1 cellular context compared by ENCODE assay signal in the genomic region with DNA sequence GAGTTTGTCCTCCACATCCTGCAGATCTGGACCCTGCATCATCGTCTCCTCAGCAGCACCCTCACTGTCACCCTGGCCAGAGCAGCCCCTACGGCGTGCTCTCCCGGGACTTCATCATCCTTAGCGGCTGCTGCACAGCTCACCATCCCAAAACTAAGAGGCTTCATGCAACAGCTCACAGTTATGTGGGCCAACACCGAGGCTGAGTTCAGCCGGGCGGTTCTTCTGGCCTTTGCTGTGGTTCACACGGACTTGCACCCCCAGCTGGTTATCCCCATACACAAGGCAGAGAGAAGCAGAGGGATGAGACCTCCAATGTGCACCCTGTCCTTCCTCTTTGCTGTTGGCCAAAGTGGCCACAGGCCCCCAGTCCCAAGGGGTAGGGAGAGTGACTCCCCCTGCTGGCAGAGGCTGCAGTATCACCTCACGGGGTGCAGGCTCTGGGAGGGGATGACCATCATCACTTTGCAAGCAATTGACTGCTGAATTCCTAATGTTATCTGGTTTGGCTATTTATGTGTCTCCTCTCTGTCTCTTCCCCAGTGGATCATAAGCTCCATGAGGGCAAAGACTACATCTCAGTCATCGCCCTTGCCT.
TF ChIP-seq lines count a peak whose summit lies in the region.

No MANE protein-coding gene starts in this region.

TF ChIP-seq in HCT116, 20 proteins besides CTCF, POLR2A, EP300 and RAD21 (continued from another document):
- TF ChIP-seq, protein P1, sequence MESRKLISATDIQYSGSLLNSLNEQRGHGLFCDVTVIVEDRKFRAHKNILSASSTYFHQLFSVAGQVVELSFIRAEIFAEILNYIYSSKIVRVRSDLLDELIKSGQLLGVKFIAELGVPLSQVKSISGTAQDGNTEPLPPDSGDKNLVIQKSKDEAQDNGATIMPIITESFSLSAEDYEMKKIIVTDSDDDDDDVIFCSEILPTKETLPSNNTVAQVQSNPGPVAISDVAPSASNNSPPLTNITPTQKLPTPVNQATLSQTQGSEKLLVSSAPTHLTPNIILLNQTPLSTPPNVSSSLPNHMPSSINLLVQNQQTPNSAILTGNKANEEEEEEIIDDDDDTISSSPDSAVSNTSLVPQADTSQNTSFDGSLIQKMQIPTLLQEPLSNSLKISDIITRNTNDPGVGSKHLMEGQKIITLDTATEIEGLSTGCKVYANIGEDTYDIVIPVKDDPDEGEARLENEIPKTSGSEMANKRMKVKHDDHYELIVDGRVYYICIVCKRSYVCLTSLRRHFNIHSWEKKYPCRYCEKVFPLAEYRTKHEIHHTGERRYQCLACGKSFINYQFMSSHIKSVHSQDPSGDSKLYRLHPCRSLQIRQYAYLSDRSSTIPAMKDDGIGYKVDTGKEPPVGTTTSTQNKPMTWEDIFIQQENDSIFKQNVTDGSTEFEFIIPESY (IDR thresholded peaks at IDR 0.05; ENCODE audit: extremely low read depth, insufficient replicate concordance, low read length): no peak
- no peak for TF ChIP-seq ELF1 (IDR thresholded peaks at IDR 0.05; ENCODE audit: borderline replicate concordance, low read depth)
- TF ChIP-seq, protein P2, sequence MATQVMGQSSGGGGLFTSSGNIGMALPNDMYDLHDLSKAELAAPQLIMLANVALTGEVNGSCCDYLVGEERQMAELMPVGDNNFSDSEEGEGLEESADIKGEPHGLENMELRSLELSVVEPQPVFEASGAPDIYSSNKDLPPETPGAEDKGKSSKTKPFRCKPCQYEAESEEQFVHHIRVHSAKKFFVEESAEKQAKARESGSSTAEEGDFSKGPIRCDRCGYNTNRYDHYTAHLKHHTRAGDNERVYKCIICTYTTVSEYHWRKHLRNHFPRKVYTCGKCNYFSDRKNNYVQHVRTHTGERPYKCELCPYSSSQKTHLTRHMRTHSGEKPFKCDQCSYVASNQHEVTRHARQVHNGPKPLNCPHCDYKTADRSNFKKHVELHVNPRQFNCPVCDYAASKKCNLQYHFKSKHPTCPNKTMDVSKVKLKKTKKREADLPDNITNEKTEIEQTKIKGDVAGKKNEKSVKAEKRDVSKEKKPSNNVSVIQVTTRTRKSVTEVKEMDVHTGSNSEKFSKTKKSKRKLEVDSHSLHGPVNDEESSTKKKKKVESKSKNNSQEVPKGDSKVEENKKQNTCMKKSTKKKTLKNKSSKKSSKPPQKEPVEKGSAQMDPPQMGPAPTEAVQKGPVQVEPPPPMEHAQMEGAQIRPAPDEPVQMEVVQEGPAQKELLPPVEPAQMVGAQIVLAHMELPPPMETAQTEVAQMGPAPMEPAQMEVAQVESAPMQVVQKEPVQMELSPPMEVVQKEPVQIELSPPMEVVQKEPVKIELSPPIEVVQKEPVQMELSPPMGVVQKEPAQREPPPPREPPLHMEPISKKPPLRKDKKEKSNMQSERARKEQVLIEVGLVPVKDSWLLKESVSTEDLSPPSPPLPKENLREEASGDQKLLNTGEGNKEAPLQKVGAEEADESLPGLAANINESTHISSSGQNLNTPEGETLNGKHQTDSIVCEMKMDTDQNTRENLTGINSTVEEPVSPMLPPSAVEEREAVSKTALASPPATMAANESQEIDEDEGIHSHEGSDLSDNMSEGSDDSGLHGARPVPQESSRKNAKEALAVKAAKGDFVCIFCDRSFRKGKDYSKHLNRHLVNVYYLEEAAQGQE (IDR thresholded peaks at IDR 0.05; ENCODE audit: low read depth): no peak
- TF ChIP-seq CBX3 (IDR thresholded peaks at IDR 0.05; ENCODE audit: low read depth): no peak
- no peak for TF ChIP-seq SRF (IDR thresholded peaks at IDR 0.05; ENCODE audit: low read depth)
- no peak for TF ChIP-seq EGR1 (IDR thresholded peaks at IDR 0.05; ENCODE audit: low read depth)
TF ChIP-seq in HCT116: peak in this region for 0.
